In the genomic region with DNA sequence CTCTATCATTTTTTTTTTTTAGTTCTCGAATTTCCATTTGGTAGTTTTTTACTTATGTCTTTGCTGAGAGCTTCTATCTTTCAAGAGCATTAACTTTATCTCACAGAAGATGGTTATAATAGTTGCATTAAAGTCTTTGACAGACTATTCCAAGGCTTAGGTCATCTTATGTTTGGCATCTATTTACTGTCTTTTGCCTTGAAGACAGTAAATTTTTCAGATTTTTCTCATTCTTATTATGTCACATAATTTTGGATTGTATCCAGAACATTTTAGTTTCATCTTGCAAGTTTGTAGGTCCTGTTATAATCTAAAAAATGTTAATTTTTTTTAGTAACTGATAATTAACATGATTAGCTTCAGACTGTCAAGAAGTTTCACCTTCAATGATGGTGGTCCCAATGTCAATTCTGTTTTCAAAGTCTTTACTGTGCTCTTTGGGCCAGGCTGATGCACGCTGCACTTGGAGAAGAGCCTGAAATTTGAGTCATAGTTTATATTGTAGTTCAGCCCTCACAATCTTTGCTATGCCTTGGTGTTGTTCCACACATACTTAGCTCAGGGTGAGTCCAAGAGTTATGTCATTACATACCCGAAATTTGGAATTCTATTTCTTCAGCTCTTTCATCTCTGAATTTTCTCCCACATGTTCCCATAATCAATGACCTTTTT, we compare ENCODE assay signal across 1 cellular context.
TF ChIP-seq lines count a peak whose summit lies in the region.

No MANE protein-coding gene starts in this region.

TF ChIP-seq in SK-N-SH treated with all-trans-retinoic acid at 6 μM for 48 hours, 23 proteins besides CTCF, POLR2A, EP300 and RAD21 (continued from another document):
- TF ChIP-seq, protein P1, sequence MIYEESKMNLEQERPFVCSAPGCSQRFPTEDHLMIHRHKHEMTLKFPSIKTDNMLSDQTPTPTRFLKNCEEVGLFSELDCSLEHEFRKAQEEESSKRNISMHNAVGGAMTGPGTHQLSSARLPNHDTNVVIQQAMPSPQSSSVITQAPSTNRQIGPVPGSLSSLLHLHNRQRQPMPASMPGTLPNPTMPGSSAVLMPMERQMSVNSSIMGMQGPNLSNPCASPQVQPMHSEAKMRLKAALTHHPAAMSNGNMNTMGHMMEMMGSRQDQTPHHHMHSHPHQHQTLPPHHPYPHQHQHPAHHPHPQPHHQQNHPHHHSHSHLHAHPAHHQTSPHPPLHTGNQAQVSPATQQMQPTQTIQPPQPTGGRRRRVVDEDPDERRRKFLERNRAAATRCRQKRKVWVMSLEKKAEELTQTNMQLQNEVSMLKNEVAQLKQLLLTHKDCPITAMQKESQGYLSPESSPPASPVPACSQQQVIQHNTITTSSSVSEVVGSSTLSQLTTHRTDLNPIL (CRISPR knock-in tag; IDR thresholded peaks at IDR 0.05; ENCODE audit: low read depth): peak; percentile 55
- TF ChIP-seq ARNTL (CRISPR knock-in tag; IDR thresholded peaks at IDR 0.05; ENCODE audit: borderline replicate concordance, low read depth): no peak
- no peak for TF ChIP-seq BACH2 (CRISPR knock-in tag; IDR thresholded peaks at IDR 0.05; ENCODE audit: borderline replicate concordance)
- TF ChIP-seq SNAI2 (CRISPR knock-in tag; IDR thresholded peaks at IDR 0.05): no peak
